ENCODE assay signal across 1 cellular context in genomic region chr17:82098169-82098938, GRCh38.
A peak's percentile ranks its signal among the peaks of the same experiment; 100 is the strongest.
TF ChIP-seq lines count a peak whose summit lies in the region.

TSS of gene FASN (minus strand) at chr17:82098236. CDS start at chr17:82096445, 1,791 bp downstream.

TF ChIP-seq in HepG2, 621 proteins besides CTCF, POLR2A, EP300 and RAD21 (continued from another document and continues in another):
- TF ChIP-seq ZHX2 (IDR thresholded peaks at IDR 0.05; ENCODE audit: low read depth) (0 out of 2 replicates have a peak, but pooled peaks have one; percentile 48), ZHX2 (CRISPR knock-in tag; IDR thresholded peaks at IDR 0.05; ENCODE audit: borderline replicate concordance) (peak; percentile 93), ATF7-NPFF (CRISPR knock-in tag; IDR thresholded peaks at IDR 0.05; ENCODE audit: low read depth) (0 out of 2 replicates have a peak, but pooled peaks have one; percentile 39), ZNF709 (CRISPR knock-in tag; IDR thresholded peaks at IDR 0.05) (peak; percentile 29), SRSF1 (optimal IDR thresholded peaks at IDR 0.05; ENCODE audit: low read depth, low read length) (no peak), ZFP90 (CRISPR knock-in tag; IDR thresholded peaks at IDR 0.05; ENCODE audit: borderline replicate concordance) (peak; percentile 11; the same call in 1 of the 2 replicates), NRL (CRISPR knock-in tag; IDR thresholded peaks at IDR 0.05; ENCODE audit: borderline replicate concordance) (no peak), TEAD3 (CRISPR knock-in tag; optimal IDR thresholded peaks at IDR 0.05; ENCODE audit: borderline replicate concordance) (no peak), ZNF569 (CRISPR knock-in tag; IDR thresholded peaks at IDR 0.05; ENCODE audit: borderline replicate concordance) (no peak; the same call in 1 of the 2 replicates), ZBTB2 (CRISPR knock-in tag; IDR thresholded peaks at IDR 0.05; ENCODE audit: low read depth) (peak; percentile 80), ELF3 (CRISPR knock-in tag; IDR thresholded peaks at IDR 0.05) (peak; percentile 66), ZNF549 (CRISPR knock-in tag; IDR thresholded peaks at IDR 0.05) (no peak; the same call in 1 of the 2 replicates), TOE1 (CRISPR knock-in tag; IDR thresholded peaks at IDR 0.05) (no peak; the same call in 1 of the 2 replicates), JDP2 (CRISPR knock-in tag; IDR thresholded peaks at IDR 0.05; ENCODE audit: borderline replicate concordance) (peak; percentile 75; the same call in 1 of the 2 replicates), SIN3B (IDR thresholded peaks at IDR 0.05; ENCODE audit: low read length) (no peak), ETV6 (CRISPR knock-in tag; conservative IDR thresholded peaks at IDR 0.05) (peak; percentile 44), GMEB2 (CRISPR knock-in tag; IDR thresholded peaks at IDR 0.05; ENCODE audit: low read depth) (peak; percentile 10; the same call in 1 of the 2 replicates), SAP130 (CRISPR knock-in tag; IDR thresholded peaks at IDR 0.05; ENCODE audit: low read depth) (peak; percentile 84), FIP1L1 (IDR thresholded peaks at IDR 0.05; ENCODE audit: borderline replicate concordance, insufficient read depth, low read depth, low read length) (no peak), CCAR2 (optimal IDR thresholded peaks at IDR 0.05; ENCODE audit: low read depth, low read length) (no peak), ZNF792 (CRISPR knock-in tag; IDR thresholded peaks at IDR 0.05) (no peak), RBFOX2 (IDR thresholded peaks at IDR 0.05; ENCODE audit: low read depth, low read length) (peak; percentile 91), ZBTB3 (CRISPR knock-in tag; IDR thresholded peaks at IDR 0.05; ENCODE audit: borderline replicate concordance, low read depth) (no peak; the same call in 1 of the 2 replicates), CENPT (CRISPR knock-in tag; IDR thresholded peaks at IDR 0.05; ENCODE audit: low read depth) (peak; percentile 80), RBM39 (IDR thresholded peaks at IDR 0.05; ENCODE audit: low read depth, low read length, poor library complexity, severe bottlenecking) (peak; percentile 78), ZNF746 (CRISPR knock-in tag; IDR thresholded peaks at IDR 0.05) (peak; percentile 59; the same call in 1 of the 2 replicates), NFYB (CRISPR knock-in tag; IDR thresholded peaks at IDR 0.05) (peak; percentile 88), ZNF451 (CRISPR knock-in tag; IDR thresholded peaks at IDR 0.05) (peak; percentile 49), ZEB1 (IDR thresholded peaks at IDR 0.05; ENCODE audit: insufficient replicate concordance, low read depth) (no peak), ZNF784 (CRISPR knock-in tag; IDR thresholded peaks at IDR 0.05; ENCODE audit: borderline replicate concordance) (peak; percentile 77; the same call in 1 of the 2 replicates), ZBTB1 (CRISPR knock-in tag; IDR thresholded peaks at IDR 0.05; ENCODE audit: borderline replicate concordance) (no peak), ZNF367 (CRISPR knock-in tag; IDR thresholded peaks at IDR 0.05; ENCODE audit: borderline replicate concordance) (peak; percentile 61; the same call in 1 of the 2 replicates), MXD4 (CRISPR knock-in tag; IDR thresholded peaks at IDR 0.05) (peak; percentile 52), ZNF788 (CRISPR knock-in tag; IDR thresholded peaks at IDR 0.05; ENCODE audit: borderline replicate concordance) (peak; percentile 69; the same call in 1 of the 2 replicates), HNRNPK (IDR thresholded peaks at IDR 0.05; ENCODE audit: low read depth, low read length, poor library complexity, severe bottlenecking) (no peak)
- TF ChIP-seq, protein P1, sequence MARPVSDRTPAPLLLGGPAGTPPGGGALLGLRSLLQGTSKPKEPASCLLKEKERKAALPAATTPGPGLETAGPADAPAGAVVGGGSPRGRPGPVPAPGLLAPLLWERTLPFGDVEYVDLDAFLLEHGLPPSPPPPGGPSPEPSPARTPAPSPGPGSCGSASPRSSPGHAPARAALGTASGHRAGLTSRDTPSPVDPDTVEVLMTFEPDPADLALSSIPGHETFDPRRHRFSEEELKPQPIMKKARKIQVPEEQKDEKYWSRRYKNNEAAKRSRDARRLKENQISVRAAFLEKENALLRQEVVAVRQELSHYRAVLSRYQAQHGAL (CRISPR knock-in tag; IDR thresholded peaks at IDR 0.05; ENCODE audit: not compliant biosample characterization) = peak; percentile 87
- TF ChIP-seq, protein P2, sequence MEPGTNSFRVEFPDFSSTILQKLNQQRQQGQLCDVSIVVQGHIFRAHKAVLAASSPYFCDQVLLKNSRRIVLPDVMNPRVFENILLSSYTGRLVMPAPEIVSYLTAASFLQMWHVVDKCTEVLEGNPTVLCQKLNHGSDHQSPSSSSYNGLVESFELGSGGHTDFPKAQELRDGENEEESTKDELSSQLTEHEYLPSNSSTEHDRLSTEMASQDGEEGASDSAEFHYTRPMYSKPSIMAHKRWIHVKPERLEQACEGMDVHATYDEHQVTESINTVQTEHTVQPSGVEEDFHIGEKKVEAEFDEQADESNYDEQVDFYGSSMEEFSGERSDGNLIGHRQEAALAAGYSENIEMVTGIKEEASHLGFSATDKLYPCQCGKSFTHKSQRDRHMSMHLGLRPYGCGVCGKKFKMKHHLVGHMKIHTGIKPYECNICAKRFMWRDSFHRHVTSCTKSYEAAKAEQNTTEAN (CRISPR knock-in tag; conservative IDR thresholded peaks at IDR 0.05) = peak; percentile 86
- TF ChIP-seq, protein P3, sequence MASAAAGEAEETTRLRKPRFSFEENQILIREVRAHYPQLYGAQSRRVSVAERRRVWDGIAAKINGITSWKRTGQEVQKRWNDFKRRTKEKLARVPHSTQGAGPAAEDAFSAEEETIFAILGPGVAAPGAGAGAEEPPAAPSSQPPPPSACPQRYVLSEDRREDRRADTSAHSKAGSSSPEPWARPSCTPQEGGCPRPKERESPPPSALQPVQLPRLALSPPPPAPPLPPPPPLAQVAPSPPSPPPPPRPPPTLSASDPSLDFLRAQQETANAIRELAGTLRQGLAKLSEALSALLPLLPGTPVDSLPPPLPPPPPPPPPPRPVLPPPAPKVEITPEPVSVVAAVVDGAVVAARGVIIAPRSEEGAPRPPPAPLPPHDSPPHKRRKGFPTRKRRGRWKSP (CRISPR knock-in tag; IDR thresholded peaks at IDR 0.05) = no peak; the same call in 1 of the 2 replicates
- TF ChIP-seq, protein P4, sequence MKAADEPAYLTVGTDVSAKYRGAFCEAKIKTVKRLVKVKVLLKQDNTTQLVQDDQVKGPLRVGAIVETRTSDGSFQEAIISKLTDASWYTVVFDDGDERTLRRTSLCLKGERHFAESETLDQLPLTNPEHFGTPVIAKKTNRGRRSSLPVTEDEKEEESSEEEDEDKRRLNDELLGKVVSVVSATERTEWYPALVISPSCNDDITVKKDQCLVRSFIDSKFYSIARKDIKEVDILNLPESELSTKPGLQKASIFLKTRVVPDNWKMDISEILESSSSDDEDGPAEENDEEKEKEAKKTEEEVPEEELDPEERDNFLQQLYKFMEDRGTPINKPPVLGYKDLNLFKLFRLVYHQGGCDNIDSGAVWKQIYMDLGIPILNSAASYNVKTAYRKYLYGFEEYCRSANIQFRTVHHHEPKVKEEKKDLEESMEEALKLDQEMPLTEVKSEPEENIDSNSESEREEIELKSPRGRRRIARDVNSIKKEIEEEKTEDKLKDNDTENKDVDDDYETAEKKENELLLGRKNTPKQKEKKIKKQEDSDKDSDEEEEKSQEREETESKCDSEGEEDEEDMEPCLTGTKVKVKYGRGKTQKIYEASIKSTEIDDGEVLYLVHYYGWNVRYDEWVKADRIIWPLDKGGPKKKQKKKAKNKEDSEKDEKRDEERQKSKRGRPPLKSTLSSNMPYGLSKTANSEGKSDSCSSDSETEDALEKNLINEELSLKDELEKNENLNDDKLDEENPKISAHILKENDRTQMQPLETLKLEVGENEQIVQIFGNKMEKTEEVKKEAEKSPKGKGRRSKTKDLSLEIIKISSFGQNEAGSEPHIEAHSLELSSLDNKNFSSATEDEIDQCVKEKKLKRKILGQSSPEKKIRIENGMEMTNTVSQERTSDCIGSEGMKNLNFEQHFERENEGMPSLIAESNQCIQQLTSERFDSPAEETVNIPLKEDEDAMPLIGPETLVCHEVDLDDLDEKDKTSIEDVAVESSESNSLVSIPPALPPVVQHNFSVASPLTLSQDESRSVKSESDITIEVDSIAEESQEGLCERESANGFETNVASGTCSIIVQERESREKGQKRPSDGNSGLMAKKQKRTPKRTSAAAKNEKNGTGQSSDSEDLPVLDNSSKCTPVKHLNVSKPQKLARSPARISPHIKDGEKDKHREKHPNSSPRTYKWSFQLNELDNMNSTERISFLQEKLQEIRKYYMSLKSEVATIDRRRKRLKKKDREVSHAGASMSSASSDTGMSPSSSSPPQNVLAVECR (CRISPR knock-in tag; IDR thresholded peaks at IDR 0.05; ENCODE audit: borderline replicate concordance) = peak; percentile 73
- TF ChIP-seq, protein P5, sequence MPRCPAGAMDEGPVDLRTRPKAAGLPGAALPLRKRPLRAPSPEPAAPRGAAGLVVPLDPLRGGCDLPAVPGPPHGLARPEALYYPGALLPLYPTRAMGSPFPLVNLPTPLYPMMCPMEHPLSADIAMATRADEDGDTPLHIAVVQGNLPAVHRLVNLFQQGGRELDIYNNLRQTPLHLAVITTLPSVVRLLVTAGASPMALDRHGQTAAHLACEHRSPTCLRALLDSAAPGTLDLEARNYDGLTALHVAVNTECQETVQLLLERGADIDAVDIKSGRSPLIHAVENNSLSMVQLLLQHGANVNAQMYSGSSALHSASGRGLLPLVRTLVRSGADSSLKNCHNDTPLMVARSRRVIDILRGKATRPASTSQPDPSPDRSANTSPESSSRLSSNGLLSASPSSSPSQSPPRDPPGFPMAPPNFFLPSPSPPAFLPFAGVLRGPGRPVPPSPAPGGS (CRISPR knock-in tag; IDR thresholded peaks at IDR 0.05) = peak; percentile 68
- TF ChIP-seq, protein P6, sequence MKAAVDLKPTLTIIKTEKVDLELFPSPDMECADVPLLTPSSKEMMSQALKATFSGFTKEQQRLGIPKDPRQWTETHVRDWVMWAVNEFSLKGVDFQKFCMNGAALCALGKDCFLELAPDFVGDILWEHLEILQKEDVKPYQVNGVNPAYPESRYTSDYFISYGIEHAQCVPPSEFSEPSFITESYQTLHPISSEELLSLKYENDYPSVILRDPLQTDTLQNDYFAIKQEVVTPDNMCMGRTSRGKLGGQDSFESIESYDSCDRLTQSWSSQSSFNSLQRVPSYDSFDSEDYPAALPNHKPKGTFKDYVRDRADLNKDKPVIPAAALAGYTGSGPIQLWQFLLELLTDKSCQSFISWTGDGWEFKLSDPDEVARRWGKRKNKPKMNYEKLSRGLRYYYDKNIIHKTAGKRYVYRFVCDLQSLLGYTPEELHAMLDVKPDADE (CRISPR knock-in tag; IDR thresholded peaks at IDR 0.05) = peak; percentile 91; the same call in 1 of the 2 replicates
